1 cellular context compared by ENCODE assay signal in the genomic region with DNA sequence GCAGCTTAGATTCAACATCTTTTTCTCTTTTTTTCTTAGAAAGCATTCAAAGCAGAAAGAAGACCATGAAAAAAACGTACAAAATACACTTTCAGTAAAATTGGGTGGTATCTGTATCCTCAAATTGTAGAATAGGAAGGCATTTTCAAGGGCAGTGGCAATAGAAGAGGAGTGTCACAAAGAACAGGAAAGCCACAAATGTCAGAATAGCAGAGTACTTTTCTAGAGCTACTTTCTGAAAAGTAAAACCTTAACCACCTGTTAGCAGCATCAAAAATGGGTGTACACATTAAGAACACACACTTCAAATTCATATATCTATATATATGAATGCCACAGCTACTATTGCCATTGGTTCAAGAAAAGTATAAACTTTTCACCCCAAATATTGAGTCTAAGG.
TF ChIP-seq lines count a peak whose summit lies in the region.

No MANE protein-coding gene starts in this region.

TF ChIP-seq in GM23338, 12 proteins besides CTCF, POLR2A, EP300 and RAD21 (continued from another document):
- TF ChIP-seq ZNF462 (CRISPR knock-in tag; IDR thresholded peaks at IDR 0.05) (no peak), ZNF331 (CRISPR knock-in tag; IDR thresholded peaks at IDR 0.05; ENCODE audit: low read depth) (no peak), CREB1 (CRISPR knock-in tag; IDR thresholded peaks at IDR 0.05; ENCODE audit: low read depth) (no peak), NANOG (IDR thresholded peaks at IDR 0.05; ENCODE audit: borderline replicate concordance) (no peak), EZH2phosphoT487 (IDR thresholded peaks at IDR 0.05; ENCODE audit: unreplicated experiment) (no peak), EZH2 (IDR thresholded peaks at IDR 0.05; ENCODE audit: low read depth, unreplicated experiment) (no peak), POLR2AphosphoS5 (IDR thresholded peaks at IDR 0.05; ENCODE audit: low read depth) (no peak), JUNB (IDR thresholded peaks at IDR 0.05; ENCODE audit: unreplicated experiment) (no peak)
- TF ChIP-seq, protein P1, sequence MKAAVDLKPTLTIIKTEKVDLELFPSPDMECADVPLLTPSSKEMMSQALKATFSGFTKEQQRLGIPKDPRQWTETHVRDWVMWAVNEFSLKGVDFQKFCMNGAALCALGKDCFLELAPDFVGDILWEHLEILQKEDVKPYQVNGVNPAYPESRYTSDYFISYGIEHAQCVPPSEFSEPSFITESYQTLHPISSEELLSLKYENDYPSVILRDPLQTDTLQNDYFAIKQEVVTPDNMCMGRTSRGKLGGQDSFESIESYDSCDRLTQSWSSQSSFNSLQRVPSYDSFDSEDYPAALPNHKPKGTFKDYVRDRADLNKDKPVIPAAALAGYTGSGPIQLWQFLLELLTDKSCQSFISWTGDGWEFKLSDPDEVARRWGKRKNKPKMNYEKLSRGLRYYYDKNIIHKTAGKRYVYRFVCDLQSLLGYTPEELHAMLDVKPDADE (IDR thresholded peaks at IDR 0.05) = no peak
- TF ChIP-seq, protein P2, sequence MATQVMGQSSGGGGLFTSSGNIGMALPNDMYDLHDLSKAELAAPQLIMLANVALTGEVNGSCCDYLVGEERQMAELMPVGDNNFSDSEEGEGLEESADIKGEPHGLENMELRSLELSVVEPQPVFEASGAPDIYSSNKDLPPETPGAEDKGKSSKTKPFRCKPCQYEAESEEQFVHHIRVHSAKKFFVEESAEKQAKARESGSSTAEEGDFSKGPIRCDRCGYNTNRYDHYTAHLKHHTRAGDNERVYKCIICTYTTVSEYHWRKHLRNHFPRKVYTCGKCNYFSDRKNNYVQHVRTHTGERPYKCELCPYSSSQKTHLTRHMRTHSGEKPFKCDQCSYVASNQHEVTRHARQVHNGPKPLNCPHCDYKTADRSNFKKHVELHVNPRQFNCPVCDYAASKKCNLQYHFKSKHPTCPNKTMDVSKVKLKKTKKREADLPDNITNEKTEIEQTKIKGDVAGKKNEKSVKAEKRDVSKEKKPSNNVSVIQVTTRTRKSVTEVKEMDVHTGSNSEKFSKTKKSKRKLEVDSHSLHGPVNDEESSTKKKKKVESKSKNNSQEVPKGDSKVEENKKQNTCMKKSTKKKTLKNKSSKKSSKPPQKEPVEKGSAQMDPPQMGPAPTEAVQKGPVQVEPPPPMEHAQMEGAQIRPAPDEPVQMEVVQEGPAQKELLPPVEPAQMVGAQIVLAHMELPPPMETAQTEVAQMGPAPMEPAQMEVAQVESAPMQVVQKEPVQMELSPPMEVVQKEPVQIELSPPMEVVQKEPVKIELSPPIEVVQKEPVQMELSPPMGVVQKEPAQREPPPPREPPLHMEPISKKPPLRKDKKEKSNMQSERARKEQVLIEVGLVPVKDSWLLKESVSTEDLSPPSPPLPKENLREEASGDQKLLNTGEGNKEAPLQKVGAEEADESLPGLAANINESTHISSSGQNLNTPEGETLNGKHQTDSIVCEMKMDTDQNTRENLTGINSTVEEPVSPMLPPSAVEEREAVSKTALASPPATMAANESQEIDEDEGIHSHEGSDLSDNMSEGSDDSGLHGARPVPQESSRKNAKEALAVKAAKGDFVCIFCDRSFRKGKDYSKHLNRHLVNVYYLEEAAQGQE (IDR thresholded peaks at IDR 0.05; ENCODE audit: unreplicated experiment) = no peak
